In genomic region chr20:25223179-25223661, GRCh38 we compare ENCODE assay signal across 9 cellular contexts. TPM values are rescaled to one million over a fixed set of nuclear protein-coding genes. Genes with fewer than 3 reads are reported as not detected.
DNase-seq lines count a peak whose midpoint lies in the region; ATAC-seq and TF ChIP-seq lines count a peak whose summit lies in the region.
"Had no signal": no experiment of that assay in that cellular context is flagged by ENCODE, and none has a peak within 500 bp of the region (broad histone marks: within the 10 kb centered on the region; RNA-seq: fewer than 3 reads in every experiment).

No MANE protein-coding gene starts in this region.

- peak overlapping the region in 10 of 12 donors; percentile 40 to 96 (median 74) for H3K27ac ChIP-seq in heart left ventricle

- no peak overlapping the region for H3K4me3 ChIP-seq in heart left ventricle

- no peak for TF ChIP-seq POLR2A in heart left ventricle (IDR thresholded peaks at IDR 0.05)

- DNase-seq in heart left ventricle (no peak), Right ventricle myocardium inferior (ENCODE audit: missing footprints) (no peak), medulla oblongata (ENCODE audit: extremely low spot score) (no peak), mesothelial cell of epicardium (ENCODE audit: low spot score in 2 of 2, unreplicated experiment in 2 of 2) (no peak)
- peak; percentile 72 for DNase-seq in T-helper 2 cell treated with Interferon-gamma antibody and Interleukin-4, amounts not matched to agents 5 μg/mL and 100 μg/mL, for 36 hours (ENCODE audit: low spot score)
- DNase-seq in stimulated activated CD4-positive, alpha-beta T cell treated with anti-CD3 and anti-CD28 coated beads, Interleukin-4, amount 100 ng/mL, for 24 hours: peak; percentile 47

- H3K4me1 ChIP-seq in heart left ventricle: peaks cover 11 to 95% (median 51%) of the 10 kb centered on the region in 12 donors

- no peaks in the 10 kb centered on the region for H3K36me3 Mint-ChIP-seq in T-helper 2 cell treated with Interferon-gamma antibody and Interleukin-4, amounts not matched to agents 5 μg/mL and 100 μg/mL, for 36 hours (ENCODE audit: low read depth)
- H3K36me3 Mint-ChIP-seq in mesothelial cell of epicardium: peaks cover 2% of the 10 kb centered on the region
- H3K36me3 Mint-ChIP-seq: activated naive CD8-positive, alpha-beta T cell had no signal

- 71 to 84% (median 78%) methylated on average over 6 to 8 of the region's 8 CpGs for WGBS in heart left ventricle, 4 donors

- H3K27me3 Mint-ChIP-seq in T-helper 2 cell treated with Interferon-gamma antibody and Interleukin-4, amounts not matched to agents 5 μg/mL and 100 μg/mL, for 36 hours (ENCODE audit: low read depth): no peaks in the 10 kb centered on the region
- no peaks in the 10 kb centered on the region for H3K27me3 Mint-ChIP-seq in mesothelial cell of epicardium (ENCODE audit: low read depth)
- H3K27me3 Mint-ChIP-seq: activated naive CD8-positive, alpha-beta T cell had no signal

- TF ChIP-seq CTCF in heart left ventricle (IDR thresholded peaks at IDR 0.05) (no peak), mesothelial cell of epicardium (IDR thresholded peaks at IDR 0.05; ENCODE audit: unreplicated experiment) (no peak)

- H3K9me3 Mint-ChIP-seq in T-helper 2 cell treated with Interferon-gamma antibody and Interleukin-4, amounts not matched to agents 5 μg/mL and 100 μg/mL, for 36 hours: no peaks in the 10 kb centered on the region
- H3K9me3 Mint-ChIP-seq in mesothelial cell of epicardium: no peaks in the 10 kb centered on the region

- H3K9me3 ChIP-seq in heart left ventricle: no peaks in the 10 kb centered on the region

- intact Hi-C loops in heart left ventricle (cut with DNase I) (no loop called here), Right ventricle myocardium inferior (cut with DNase I) (no loop called here)

- ATAC-seq in heart left ventricle (no peak), Right ventricle myocardium inferior (no peak), esophagus mucosa (peak; percentile 95), GM21367 (IDR thresholded peaks at IDR 0.05; ENCODE audit: unreplicated experiment) (no peak)

- H3K27me3 ChIP-seq in heart left ventricle: no peaks in the 10 kb centered on the region

- no peak overlapping the region for H3K4me3 Mint-ChIP-seq in T-helper 2 cell treated with Interferon-gamma antibody and Interleukin-4, amounts not matched to agents 5 μg/mL and 100 μg/mL, for 36 hours
- H3K4me3 Mint-ChIP-seq in mesothelial cell of epicardium: no peak overlapping the region
- H3K4me3 Mint-ChIP-seq: activated naive CD8-positive, alpha-beta T cell had no signal

- H3K4me1 Mint-ChIP-seq in T-helper 2 cell treated with Interferon-gamma antibody and Interleukin-4, amounts not matched to agents 5 μg/mL and 100 μg/mL, for 36 hours (ENCODE audit: low read depth): peaks cover 3% of the 10 kb centered on the region
- H3K4me1 Mint-ChIP-seq in mesothelial cell of epicardium: peaks cover 7% of the 10 kb centered on the region

- H3K27ac Mint-ChIP-seq in T-helper 2 cell treated with Interferon-gamma antibody and Interleukin-4, amounts not matched to agents 5 μg/mL and 100 μg/mL, for 36 hours: no peak overlapping the region
- H3K27ac Mint-ChIP-seq in mesothelial cell of epicardium: no peak overlapping the region
- H3K27ac Mint-ChIP-seq: activated naive CD8-positive, alpha-beta T cell had no signal

- H3K36me3 ChIP-seq in heart left ventricle: peaks cover 0 to 47% (median 32%) of the 10 kb centered on the region in 9 donors

RNA-seq across cellular contexts. Expression of gene PYGB, which starts 24.7 kb away (rescaled TPM):
- total RNA-seq in heart left ventricle (100 to 1,000 TPM; 172 to 450 (median 233) TPM), Right ventricle myocardium inferior (174 TPM), esophagus mucosa (63.1 TPM), mesothelial cell of epicardium (46.6 to 48.0 TPM (median 47.4 TPM) in 3 replicates)
- 100 to 1,000 TPM; 144 to 227 TPM for polyA plus RNA-seq in heart left ventricle

RNA-seq across cellular contexts. Expression of gene ENTPD6, which starts 27.7 kb away (rescaled TPM):
- 100 to 1,000 TPM in 3 of 9 donors, 10 to 100 TPM in 6; 58.7 to 139 (median 86.7) TPM for total RNA-seq in heart left ventricle
- 100 to 1,000 TPM; 131 to 200 TPM for polyA plus RNA-seq in heart left ventricle
- 132 TPM for total RNA-seq in Right ventricle myocardium inferior
- total RNA-seq in esophagus mucosa: 27.3 TPM
- 59.3 to 68.6 TPM (median 67.8 TPM) in 3 replicates for total RNA-seq in mesothelial cell of epicardium

Comparison
In these comparisons a context has a peak if more than half of its experiments do, and no peak if none do; other contexts are left out.
1. DNase-seq: peak in T-helper 2 cell treated with Interferon-gamma antibody and Interleukin-4, amounts not matched to agents 5 μg/mL and 100 μg/mL, for 36 hours (single experiment) and stimulated activated CD4-positive, alpha-beta T cell treated with anti-CD3 and anti-CD28 coated beads, Interleukin-4, amount 100 ng/mL, for 24 hours (single experiment); none in heart left ventricle (0 of 5), Right ventricle myocardium inferior (single experiment), medulla oblongata (single experiment) and mesothelial cell of epicardium (0 of 2).